In genomic region chr19:11346104-11346940, GRCh38 we compare ENCODE assay signal across 8 cellular contexts. TPM values are rescaled to one million over a fixed set of nuclear protein-coding genes. Genes with fewer than 3 reads are reported as not detected.
DNase-seq lines count a peak whose midpoint lies in the region; ATAC-seq and TF ChIP-seq lines count a peak whose summit lies in the region.

CCDC159 (plus strand) TSS chr19:11346519; CDS start chr19:11346607, 88 bp downstream.
TMEM205 (minus strand) TSS chr19:11346268; CDS start chr19:11345619, 649 bp downstream.

- 0 to 3% methylated on average over 6 to 11 of the region's 50 CpGs for WGBS in gastroesophageal sphincter (ENCODE audit: low coverage in 1 of 2), 2 donors

- peaks cover 0 to 45% (median 21%) of the 10 kb centered on the region in 3 donors for H3K4me1 ChIP-seq in gastroesophageal sphincter
- peaks cover 40 to 47% of the 10 kb centered on the region in 2 experiments for H3K4me1 ChIP-seq in neutrophil (ENCODE audit: control insufficient read depth in 1 of 2, insufficient read depth in 1 of 2, low read depth in 1 of 2, low read length in 1 of 2)

- peak within 1 kb of the TSS; percentile 88 for H3K4me3 Mint-ChIP-seq in activated naive CD4-positive, alpha-beta T cell treated with anti-CD3 and anti-CD28 coated beads, Interleukin-2, amount 10 ng/mL, durations not matched to agents 7 days and 5 days

- peaks cover 11% of the 10 kb centered on the region for H3K9me3 Mint-ChIP-seq in activated naive CD4-positive, alpha-beta T cell treated with anti-CD3 and anti-CD28 coated beads, Interleukin-2, amount 10 ng/mL, durations not matched to agents 7 days and 5 days

- ATAC-seq in gastroesophageal sphincter: peak; percentile 97

- peaks cover 1% of the 10 kb centered on the region for H3K36me3 Mint-ChIP-seq in activated naive CD4-positive, alpha-beta T cell treated with anti-CD3 and anti-CD28 coated beads, Interleukin-2, amount 10 ng/mL, durations not matched to agents 7 days and 5 days

- no peaks in the 10 kb centered on the region for H3K9me3 ChIP-seq in SK-N-MC (ENCODE audit: low read depth, low read length)
- peaks cover 0 to 8% (median 0%) of the 10 kb centered on the region in 3 donors for H3K9me3 ChIP-seq in gastroesophageal sphincter
- H3K9me3 ChIP-seq in neutrophil: no peaks in the 10 kb centered on the region

- CTCF ChIA-PET in activated naive CD4-positive, alpha-beta T cell treated with anti-CD3 and anti-CD28 coated beads, Interleukin-2, amount 10 ng/mL, durations not matched to agents 7 days and 5 days (lab: Charles Lee): interaction anchor here (0.7 to 2.1 kb wide), 4 partner anchors 23 to 55 kb away, joined by 3 to 8 read pairs (median 4); no protein-coding TSS in a partner anchor

- peak; percentile 47 to 75 for TF ChIP-seq POLR2A in gastroesophageal sphincter (IDR thresholded peaks at IDR 0.05)

- TF ChIP-seq CTCF in GM06990 (IDR thresholded peaks at IDR 0.05; ENCODE audit: insufficient read depth, low read length, poor library complexity, severe bottlenecking) (peak; percentile 33), HFF-Myc (IDR thresholded peaks at IDR 0.05; ENCODE audit: low read depth, low read length, missing control alignments) (no peak), gastroesophageal sphincter (IDR thresholded peaks at IDR 0.05) (no peak), neutrophil (IDR thresholded peaks at IDR 0.05) (peak; percentile 8)

- peaks cover 27% of the 10 kb centered on the region for H3K4me1 Mint-ChIP-seq in activated naive CD4-positive, alpha-beta T cell treated with anti-CD3 and anti-CD28 coated beads, Interleukin-2, amount 10 ng/mL, durations not matched to agents 7 days and 5 days

- H3K4me3 ChIP-seq in GM06990 (replicated peaks; ENCODE audit: low read depth, low read length) (peak within 1 kb of the TSS; percentile 88), HFF-Myc (replicated peaks; ENCODE audit: low read depth, low read length) (peak within 1 kb of the TSS; percentile 71), SK-N-MC (peak within 1 kb of the TSS; percentile 97), gastroesophageal sphincter (peak within 1 kb of the TSS; percentile 74), neutrophil (ENCODE audit: low read depth in 1 of 2, low read length in 1 of 2) (peak within 1 kb of the TSS; percentile 76 to 87)

- H3K9ac ChIP-seq in SK-N-MC (ENCODE audit: insufficient read length): peak within 1 kb of the TSS; percentile 82

- DNase-seq in GM06990 (ENCODE audit: extremely low read depth, insufficient read length): peak; percentile 92
- peak; percentile 98 for DNase-seq in HFF-Myc (ENCODE audit: extremely low read depth, low read depth)
- DNase-seq in NAMALWA (ENCODE audit: low spot score): peak; percentile 100
- DNase-seq in SK-N-MC (ENCODE audit: low read depth, low spot score): peak; percentile 99
- peak; percentile 100 for DNase-seq in activated naive CD4-positive, alpha-beta T cell treated with anti-CD3 and anti-CD28 coated beads, Interleukin-2, amount 10 ng/mL, durations not matched to agents 7 days and 5 days
- DNase-seq in substantia nigra (lab: John Stamatoyannopoulos, UW): peak; percentile 82 to 99 (median 97)

- H3K27ac Mint-ChIP-seq in activated naive CD4-positive, alpha-beta T cell treated with anti-CD3 and anti-CD28 coated beads, Interleukin-2, amount 10 ng/mL, durations not matched to agents 7 days and 5 days: peak within 1 kb of the TSS; percentile 88

- H3K36me3 ChIP-seq in GM06990 (ENCODE audit: control insufficient read depth, insufficient read depth, low read length) (peaks cover 3% of the 10 kb centered on the region), SK-N-MC (ENCODE audit: insufficient read depth, low read length) (peaks cover 4% of the 10 kb centered on the region; the same call in 1 of the 2 replicates), gastroesophageal sphincter (peaks cover 0 to 32% of the 10 kb centered on the region in 2 donors), neutrophil (no peaks in the 10 kb centered on the region)

- peak within 1 kb of the TSS; percentile 78; the same call in 1 of the 2 replicates for H3K27ac ChIP-seq in SK-N-MC
- peak within 1 kb of the TSS; percentile 83 to 96 (median 90) for H3K27ac ChIP-seq in gastroesophageal sphincter
- H3K27ac ChIP-seq in neutrophil: peak within 1 kb of the TSS; percentile 87
- H3K27ac ChIP-seq in substantia nigra (ENCODE audit: low read depth, low read length, poor library complexity, severe bottlenecking): peak within 1 kb of the TSS; percentile 84

- TF ChIP-seq EP300 in gastroesophageal sphincter (IDR thresholded peaks at IDR 0.05): no peak

- peaks cover 7% of the 10 kb centered on the region for H3K27me3 Mint-ChIP-seq in activated naive CD4-positive, alpha-beta T cell treated with anti-CD3 and anti-CD28 coated beads, Interleukin-2, amount 10 ng/mL, durations not matched to agents 7 days and 5 days

- no peaks in the 10 kb centered on the region for H3K27me3 ChIP-seq in GM06990 (replicated peaks; ENCODE audit: control insufficient read depth, insufficient read depth, low read length)
- no peaks in the 10 kb centered on the region for H3K27me3 ChIP-seq in gastroesophageal sphincter
- H3K27me3 ChIP-seq in neutrophil: no peaks in the 10 kb centered on the region

RNA-seq across cellular contexts. Expression of gene CCDC159, which starts in this region (rescaled TPM):
- total RNA-seq in gastroesophageal sphincter: 10 to 100 TPM in 3 of 4 donors, 1 to 10 TPM in 1; 6.6 to 30.0 (median 19.0) TPM

RNA-seq across cellular contexts. Expression of gene TMEM205, which starts in this region (rescaled TPM):
- 100 to 1,000 TPM; 165 to 262 (median 210) TPM for total RNA-seq in gastroesophageal sphincter

Comparison
In these comparisons a context has a peak if more than half of its experiments do, and no peak if none do; other contexts are left out.
1. Peak in every context shown above with its lines: DNase-seq, ATAC-seq, H3K4me3 ChIP-seq and H3K27ac ChIP-seq.
2. CTCF ChIP-seq: peak in GM06990 (single experiment) and neutrophil (single experiment); none in HFF-Myc (single experiment) and gastroesophageal sphincter (0 of 4).